1 cellular context compared by ENCODE assay signal in the genomic region with DNA sequence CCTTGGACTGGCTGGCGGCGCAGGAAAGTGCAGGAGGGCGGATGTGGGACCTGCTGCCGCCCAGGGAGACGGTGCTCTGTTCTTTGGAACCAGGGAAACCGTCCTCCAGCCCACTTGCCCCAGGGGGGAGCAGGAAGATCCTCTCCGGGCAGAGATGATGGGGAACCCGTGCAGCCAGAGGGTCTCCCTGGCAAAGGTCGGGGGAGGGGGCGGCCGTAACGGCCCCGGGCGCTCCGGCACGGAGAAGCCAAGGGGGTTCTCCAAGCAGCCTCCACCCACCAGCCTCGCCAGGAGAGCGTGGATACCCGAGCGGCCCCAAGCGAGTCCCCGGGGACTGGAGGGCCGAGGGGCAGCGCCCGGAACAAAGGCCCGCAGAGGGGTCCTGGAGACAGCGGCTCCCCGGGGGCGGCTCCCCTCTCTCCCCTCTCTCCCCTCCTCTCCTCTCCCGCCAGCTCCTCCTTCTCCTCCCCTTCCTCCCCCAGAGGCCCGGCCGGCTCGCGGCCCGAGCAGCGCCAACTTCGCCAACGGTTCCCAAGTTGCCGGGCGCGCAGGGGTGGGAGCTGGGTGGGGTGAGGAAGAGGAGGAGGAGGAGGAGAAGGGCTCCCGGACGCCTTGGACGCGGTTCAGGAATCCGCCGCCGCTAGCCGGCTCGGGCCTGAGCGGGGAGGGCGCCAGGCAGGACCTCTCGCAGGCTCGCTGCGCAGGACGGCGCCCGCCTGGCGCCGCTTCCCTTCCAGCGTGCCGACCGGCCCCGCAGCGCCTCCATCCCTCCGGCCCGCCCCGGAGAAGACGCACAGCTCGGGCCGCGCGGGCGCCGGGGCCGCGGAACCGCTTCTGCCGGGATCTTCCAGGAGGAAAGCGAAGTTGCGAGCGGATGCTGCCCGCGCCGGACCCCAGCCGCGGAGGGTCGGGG.
TF ChIP-seq lines count a peak whose summit lies in the region.

A gene with protein sequence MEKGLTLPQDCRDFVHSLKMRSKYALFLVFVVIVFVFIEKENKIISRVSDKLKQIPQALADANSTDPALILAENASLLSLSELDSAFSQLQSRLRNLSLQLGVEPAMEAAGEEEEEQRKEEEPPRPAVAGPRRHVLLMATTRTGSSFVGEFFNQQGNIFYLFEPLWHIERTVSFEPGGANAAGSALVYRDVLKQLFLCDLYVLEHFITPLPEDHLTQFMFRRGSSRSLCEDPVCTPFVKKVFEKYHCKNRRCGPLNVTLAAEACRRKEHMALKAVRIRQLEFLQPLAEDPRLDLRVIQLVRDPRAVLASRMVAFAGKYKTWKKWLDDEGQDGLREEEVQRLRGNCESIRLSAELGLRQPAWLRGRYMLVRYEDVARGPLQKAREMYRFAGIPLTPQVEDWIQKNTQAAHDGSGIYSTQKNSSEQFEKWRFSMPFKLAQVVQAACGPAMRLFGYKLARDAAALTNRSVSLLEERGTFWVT (plus strand): TSS at position 640 of the 913 bp plus-strand sequence. CDS start 41,448 bp downstream, outside the sequence.

TF ChIP-seq in WTC11, 78 proteins besides CTCF, POLR2A, EP300 and RAD21 (continued from another document):
- TF ChIP-seq TEAD4 (CRISPR knock-in tag; IDR thresholded peaks at IDR 0.05): no peak
- no peak for TF ChIP-seq PRDM15 (CRISPR knock-in tag; IDR thresholded peaks at IDR 0.05)
- TF ChIP-seq, protein P1, sequence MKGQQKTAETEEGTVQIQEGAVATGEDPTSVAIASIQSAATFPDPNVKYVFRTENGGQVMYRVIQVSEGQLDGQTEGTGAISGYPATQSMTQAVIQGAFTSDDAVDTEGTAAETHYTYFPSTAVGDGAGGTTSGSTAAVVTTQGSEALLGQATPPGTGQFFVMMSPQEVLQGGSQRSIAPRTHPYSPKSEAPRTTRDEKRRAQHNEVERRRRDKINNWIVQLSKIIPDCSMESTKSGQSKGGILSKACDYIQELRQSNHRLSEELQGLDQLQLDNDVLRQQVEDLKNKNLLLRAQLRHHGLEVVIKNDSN (CRISPR knock-in tag; IDR thresholded peaks at IDR 0.05): no peak
- TF ChIP-seq, protein P2, sequence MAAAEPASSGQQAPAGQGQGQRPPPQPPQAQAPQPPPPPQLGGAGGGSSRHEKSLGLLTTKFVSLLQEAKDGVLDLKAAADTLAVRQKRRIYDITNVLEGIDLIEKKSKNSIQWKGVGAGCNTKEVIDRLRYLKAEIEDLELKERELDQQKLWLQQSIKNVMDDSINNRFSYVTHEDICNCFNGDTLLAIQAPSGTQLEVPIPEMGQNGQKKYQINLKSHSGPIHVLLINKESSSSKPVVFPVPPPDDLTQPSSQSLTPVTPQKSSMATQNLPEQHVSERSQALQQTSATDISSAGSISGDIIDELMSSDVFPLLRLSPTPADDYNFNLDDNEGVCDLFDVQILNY (CRISPR knock-in tag; IDR thresholded peaks at IDR 0.05): peak; percentile 40; the same call in 1 of the 2 replicates
- TF ChIP-seq GRHL2 (CRISPR knock-in tag; IDR thresholded peaks at IDR 0.05; ENCODE audit: insufficient replicate concordance, severe bottlenecking): no peak
- no peak for TF ChIP-seq GTF2I (CRISPR knock-in tag; conservative IDR thresholded peaks at IDR 0.05)
- no peak for TF ChIP-seq PRRX2 (CRISPR knock-in tag; IDR thresholded peaks at IDR 0.05)
- no peak for TF ChIP-seq TEAD1 (CRISPR knock-in tag; IDR thresholded peaks at IDR 0.05)
- TF ChIP-seq ATF6 (CRISPR knock-in tag; IDR thresholded peaks at IDR 0.05): no peak
- TF ChIP-seq JAZF1 (CRISPR knock-in tag; IDR thresholded peaks at IDR 0.05): no peak
- 0 out of 2 replicates have a peak, but pooled peaks have one; percentile 16 for TF ChIP-seq ESRRA (CRISPR knock-in tag; IDR thresholded peaks at IDR 0.05; ENCODE audit: borderline replicate concordance)
- TF ChIP-seq, protein P3, sequence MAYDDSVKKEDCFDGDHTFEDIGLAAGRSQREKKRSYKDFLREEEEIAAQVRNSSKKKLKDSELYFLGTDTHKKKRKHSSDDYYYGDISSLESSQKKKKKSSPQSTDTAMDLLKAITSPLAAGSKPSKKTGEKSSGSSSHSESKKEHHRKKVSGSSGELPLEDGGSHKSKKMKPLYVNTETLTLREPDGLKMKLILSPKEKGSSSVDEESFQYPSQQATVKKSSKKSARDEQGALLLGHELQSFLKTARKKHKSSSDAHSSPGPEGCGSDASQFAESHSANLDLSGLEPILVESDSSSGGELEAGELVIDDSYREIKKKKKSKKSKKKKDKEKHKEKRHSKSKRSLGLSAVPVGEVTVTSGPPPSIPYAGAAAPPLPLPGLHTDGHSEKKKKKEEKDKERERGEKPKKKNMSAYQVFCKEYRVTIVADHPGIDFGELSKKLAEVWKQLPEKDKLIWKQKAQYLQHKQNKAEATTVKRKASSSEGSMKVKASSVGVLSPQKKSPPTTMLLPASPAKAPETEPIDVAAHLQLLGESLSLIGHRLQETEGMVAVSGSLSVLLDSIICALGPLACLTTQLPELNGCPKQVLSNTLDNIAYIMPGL (CRISPR knock-in tag; IDR thresholded peaks at IDR 0.05): peak; percentile 64
- peak; percentile 68; the same call in 1 of the 2 replicates for TF ChIP-seq KAT7 (CRISPR knock-in tag; IDR thresholded peaks at IDR 0.05; ENCODE audit: borderline replicate concordance)
- TF ChIP-seq, protein P4, sequence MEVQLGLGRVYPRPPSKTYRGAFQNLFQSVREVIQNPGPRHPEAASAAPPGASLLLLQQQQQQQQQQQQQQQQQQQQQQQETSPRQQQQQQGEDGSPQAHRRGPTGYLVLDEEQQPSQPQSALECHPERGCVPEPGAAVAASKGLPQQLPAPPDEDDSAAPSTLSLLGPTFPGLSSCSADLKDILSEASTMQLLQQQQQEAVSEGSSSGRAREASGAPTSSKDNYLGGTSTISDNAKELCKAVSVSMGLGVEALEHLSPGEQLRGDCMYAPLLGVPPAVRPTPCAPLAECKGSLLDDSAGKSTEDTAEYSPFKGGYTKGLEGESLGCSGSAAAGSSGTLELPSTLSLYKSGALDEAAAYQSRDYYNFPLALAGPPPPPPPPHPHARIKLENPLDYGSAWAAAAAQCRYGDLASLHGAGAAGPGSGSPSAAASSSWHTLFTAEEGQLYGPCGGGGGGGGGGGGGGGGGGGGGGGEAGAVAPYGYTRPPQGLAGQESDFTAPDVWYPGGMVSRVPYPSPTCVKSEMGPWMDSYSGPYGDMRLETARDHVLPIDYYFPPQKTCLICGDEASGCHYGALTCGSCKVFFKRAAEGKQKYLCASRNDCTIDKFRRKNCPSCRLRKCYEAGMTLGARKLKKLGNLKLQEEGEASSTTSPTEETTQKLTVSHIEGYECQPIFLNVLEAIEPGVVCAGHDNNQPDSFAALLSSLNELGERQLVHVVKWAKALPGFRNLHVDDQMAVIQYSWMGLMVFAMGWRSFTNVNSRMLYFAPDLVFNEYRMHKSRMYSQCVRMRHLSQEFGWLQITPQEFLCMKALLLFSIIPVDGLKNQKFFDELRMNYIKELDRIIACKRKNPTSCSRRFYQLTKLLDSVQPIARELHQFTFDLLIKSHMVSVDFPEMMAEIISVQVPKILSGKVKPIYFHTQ (CRISPR knock-in tag; IDR thresholded peaks at IDR 0.05): no peak
- TF ChIP-seq ZNF263 (CRISPR knock-in tag; IDR thresholded peaks at IDR 0.05; ENCODE audit: low read depth): peak; percentile 70
TF ChIP-seq in WTC11: peak in this region for 6.
